In genomic region chrX:155819966-155820491, GRCh38 we compare ENCODE assay signal across 8 cellular contexts.
A peak's percentile ranks its signal among the peaks of the same experiment; 100 is the strongest.
DNase-seq lines count a peak whose midpoint lies in the region; ATAC-seq and TF ChIP-seq lines count a peak whose summit lies in the region.

No MANE protein-coding gene starts in this region.

- peak; percentile 80 for TF ChIP-seq CTCF in DND-41 (IDR thresholded peaks at IDR 0.05; ENCODE audit: borderline replicate concordance, extremely low read depth, low read length, poor library complexity, severe bottlenecking)
- TF ChIP-seq CTCF in esophagus muscularis mucosa (IDR thresholded peaks at IDR 0.05): peak; percentile 45 to 58 (median 47)
- TF ChIP-seq CTCF in nephron progenitor cell (IDR thresholded peaks at IDR 0.05): peak; percentile 51
- TF ChIP-seq CTCF in type B pancreatic cell (conservative IDR thresholded peaks at IDR 0.05): peak; percentile 76

- no peak overlapping the region for H3K27ac Mint-ChIP-seq in activated CD4-positive, alpha-beta memory T cell treated with anti-CD3 and anti-CD28 coated beads for 36 hours
- no peak overlapping the region for H3K27ac Mint-ChIP-seq in nephron progenitor cell
- peak overlapping the region; percentile 1 for H3K27ac Mint-ChIP-seq in type B pancreatic cell

- no peak overlapping the region for H3K4me3 ChIP-seq in DND-41 (ENCODE audit: low read depth in 1 of 2, low read length in 2 of 2)
- H3K4me3 ChIP-seq in esophagus muscularis mucosa: no peak overlapping the region

- DNase-seq in DND-41 (peak; percentile 71), HS-27A (ENCODE audit: low read depth) (peak; percentile 27), NCI-H748 treated with DMSO at 0.1 percent for 48 hours (lab: John Stamatoyannopoulos, UW) (peak; percentile 70), esophagus muscularis mucosa (ENCODE audit: extremely low spot score) (no peak), nephron progenitor cell (peak; percentile 44), type B pancreatic cell (ENCODE audit: extremely low spot score, unreplicated experiment) (no peak), mesenteric fat pad (ENCODE audit: low spot score) (no peak)
- peak; percentile 56 for DNase-seq in activated CD4-positive, alpha-beta memory T cell treated with anti-CD3 and anti-CD28 coated beads for 36 hours

- H3K27me3 ChIP-seq in DND-41 (ENCODE audit: insufficient read depth, low read length, poor library complexity): no peaks in the 10 kb centered on the region
- H3K27me3 ChIP-seq in esophagus muscularis mucosa: no peaks in the 10 kb centered on the region

- H3K4me2 ChIP-seq in DND-41 (ENCODE audit: insufficient read depth, low read length): no peak overlapping the region

- H3K9me3 Mint-ChIP-seq in activated CD4-positive, alpha-beta memory T cell treated with anti-CD3 and anti-CD28 coated beads for 36 hours: peaks cover 3% of the 10 kb centered on the region
- peaks cover 57% of the 10 kb centered on the region for H3K9me3 Mint-ChIP-seq in nephron progenitor cell
- peaks cover 4% of the 10 kb centered on the region for H3K9me3 Mint-ChIP-seq in type B pancreatic cell

- peaks cover 2% of the 10 kb centered on the region for H3K27me3 Mint-ChIP-seq in activated CD4-positive, alpha-beta memory T cell treated with anti-CD3 and anti-CD28 coated beads for 36 hours
- H3K27me3 Mint-ChIP-seq in nephron progenitor cell (ENCODE audit: low read depth, poor library complexity): no peaks in the 10 kb centered on the region
- peaks cover 7% of the 10 kb centered on the region for H3K27me3 Mint-ChIP-seq in type B pancreatic cell

- no peaks in the 10 kb centered on the region for H3K4me1 Mint-ChIP-seq in activated CD4-positive, alpha-beta memory T cell treated with anti-CD3 and anti-CD28 coated beads for 36 hours (ENCODE audit: low read depth)
- H3K4me1 Mint-ChIP-seq in nephron progenitor cell (no peaks in the 10 kb centered on the region), type B pancreatic cell (ENCODE audit: unreplicated experiment) (no peaks in the 10 kb centered on the region)

- H3K9me3 ChIP-seq in DND-41 (ENCODE audit: insufficient read depth, low read length, severe bottlenecking) (no peaks in the 10 kb centered on the region), esophagus muscularis mucosa (peaks cover 0 to 5% (median 0%) of the 10 kb centered on the region in 4 donors)

- H3K27ac ChIP-seq in DND-41 (ENCODE audit: low read length) (no peak overlapping the region), esophagus muscularis mucosa (replicated peaks in 1 of 4) (no peak overlapping the region)

- intact Hi-C loops in activated CD4-positive, alpha-beta memory T cell treated with anti-CD3 and anti-CD28 coated beads for 36 hours (cut with micrococcal nuclease): loop anchor here (10.0 kb wide), 1 partner anchor 725 kb away; no protein-coding TSS in a partner anchor
- intact Hi-C loops in esophagus muscularis mucosa (cut with DNase I): loop anchor here (2.0 kb wide), 1 partner anchor 727 kb away; no protein-coding TSS in a partner anchor

- no peak overlapping the region for H3K4me3 Mint-ChIP-seq in activated CD4-positive, alpha-beta memory T cell treated with anti-CD3 and anti-CD28 coated beads for 36 hours
- H3K4me3 Mint-ChIP-seq in nephron progenitor cell (no peak overlapping the region), type B pancreatic cell (no peak overlapping the region)

- H3K9ac ChIP-seq in DND-41 (ENCODE audit: low read depth, low read length): no peak overlapping the region

- no peaks in the 10 kb centered on the region for H4K20me1 ChIP-seq in DND-41 (ENCODE audit: insufficient read depth, low read length)

- 65% methylated on average over 3 of the region's 3 CpGs for WGBS in esophagus muscularis mucosa

- POLR2A ChIA-PET in activated CD4-positive, alpha-beta memory T cell treated with anti-CD3 and anti-CD28 coated beads for 36 hours (lab: Charles Lee): no interaction called here

- no peak for TF ChIP-seq POLR2A in esophagus muscularis mucosa (IDR thresholded peaks at IDR 0.05; ENCODE audit: low read depth)

- H3K36me3 Mint-ChIP-seq in activated CD4-positive, alpha-beta memory T cell treated with anti-CD3 and anti-CD28 coated beads for 36 hours: no peaks in the 10 kb centered on the region
- H3K36me3 Mint-ChIP-seq in nephron progenitor cell (ENCODE audit: low read depth): no peaks in the 10 kb centered on the region
- H3K36me3 Mint-ChIP-seq in type B pancreatic cell: no peaks in the 10 kb centered on the region

- 0 out of 2 replicates have a peak, but pooled peaks cover 3% of the 10 kb centered on the region for H3K4me1 ChIP-seq in DND-41 (ENCODE audit: insufficient read depth, low read length)
- H3K4me1 ChIP-seq in esophagus muscularis mucosa: no peaks in the 10 kb centered on the region

- no peak for TF ChIP-seq EP300 in esophagus muscularis mucosa (IDR thresholded peaks at IDR 0.05)

- peak overlapping the region; percentile 41; the same call in 1 of the 2 replicates for H2AFZ ChIP-seq in DND-41 (ENCODE audit: low read depth, low read length)

- CTCF ChIA-PET in activated CD4-positive, alpha-beta memory T cell treated with anti-CD3 and anti-CD28 coated beads for 36 hours (lab: Charles Lee): no interaction called here

- no peaks in the 10 kb centered on the region for H3K79me2 ChIP-seq in DND-41 (ENCODE audit: insufficient read depth, low read length)

- peak; percentile 91 for ATAC-seq in DND-41 (ENCODE audit: insufficient read depth, low read depth)

- H3K36me3 ChIP-seq in DND-41 (ENCODE audit: insufficient read depth, low read length): no peaks in the 10 kb centered on the region
- H3K36me3 ChIP-seq in esophagus muscularis mucosa: no peaks in the 10 kb centered on the region

Comparison
In these comparisons a context has a peak if more than half of its experiments do, and no peak if none do; other contexts are left out.
1. DNase-seq: peak in DND-41 (single experiment), HS-27A (single experiment), NCI-H748 treated with DMSO at 0.1 percent for 48 hours (single experiment), activated CD4-positive, alpha-beta memory T cell treated with anti-CD3 and anti-CD28 coated beads for 36 hours (single experiment) and nephron progenitor cell (single experiment); none in esophagus muscularis mucosa (single experiment), type B pancreatic cell (single experiment) and mesenteric fat pad (single experiment).
2. Peak in every context shown above with its lines, with median percentiles within 50 percentile points of each other: CTCF ChIP-seq.